18 cellular contexts compared by ENCODE assay signal in genomic region chr1:201789245-201789644, GRCh38. TPM values are rescaled to one million over a fixed set of nuclear protein-coding genes. Genes with fewer than 3 reads are reported as not detected.
DNase-seq lines count a peak whose midpoint lies in the region; ATAC-seq and TF ChIP-seq lines count a peak whose summit lies in the region.
"Had no signal": no experiment of that assay in that cellular context is flagged by ENCODE, and none has a peak within 500 bp of the region (broad histone marks: within the 10 kb centered on the region; RNA-seq: fewer than 3 reads in every experiment).

No MANE protein-coding gene starts in this region.

- no peak overlapping the region for H3K18ac ChIP-seq in neuronal stem cell (ENCODE audit: low read length)

- H2BK120ac ChIP-seq in neuronal stem cell (ENCODE audit: low read depth, low read length): no peak overlapping the region

- H3K9ac ChIP-seq in neuronal stem cell (ENCODE audit: low read depth, low read length, poor library complexity): no peak overlapping the region

- no peaks in the 10 kb centered on the region for H3K79me2 ChIP-seq in GM23338 (replicated peaks; ENCODE audit: insufficient read depth)

- no peak overlapping the region for H3K14ac ChIP-seq in neuronal stem cell (ENCODE audit: low read length)

- no peak overlapping the region for H3K4me2 ChIP-seq in neuronal stem cell (ENCODE audit: insufficient read depth, low read length, poor library complexity, severe bottlenecking)
- no peak overlapping the region for H3K4me2 ChIP-seq in GM23338

- H3K23ac ChIP-seq in neuronal stem cell (ENCODE audit: low read depth, low read length, poor library complexity): no peak overlapping the region

- H3K27ac Mint-ChIP-seq in GM23338: no peak overlapping the region
- H3K27ac Mint-ChIP-seq: activated CD4-positive, alpha-beta T cell treated with anti-CD3 and anti-CD28 coated beads for 36 hours; activated CD8-positive, alpha-beta memory T cell treated with anti-CD3 and anti-CD28 coated beads, Interleukin-2, amount 10 ng/mL, durations not matched to agents 7 days and 5 days had no signal

- no peak overlapping the region for H2BK12ac ChIP-seq in neuronal stem cell (ENCODE audit: low read length)

- no peaks in the 10 kb centered on the region for H3K4me1 Mint-ChIP-seq in GM23338

- H2BK5ac ChIP-seq in neuronal stem cell (ENCODE audit: low read length): no peak overlapping the region

- no peak for TF ChIP-seq CTCF in RWPE1 (conservative IDR thresholded peaks at IDR 0.05; ENCODE audit: low read depth)
- TF ChIP-seq CTCF in transverse colon (IDR thresholded peaks at IDR 0.05): no peak
- TF ChIP-seq CTCF in GM23338 (conservative IDR thresholded peaks at IDR 0.05; ENCODE audit: low read depth in 2 of 2): no peak

- in situ Hi-C loops in transverse colon (cut with MboI; ENCODE audit: low pct_ligation_motif_present in 1 of 4, low pct_unique_long_range_greater_than_20kb in 1 of 4, low sequenced_read_pairs in 3 of 4): loop anchor here (5.0 to 25.0 kb wide), 6 partner anchors 74 to 234 kb away; no protein-coding TSS in a partner anchor

- H3K36me3 ChIP-seq in neuronal stem cell (replicated peaks in 1 of 2; ENCODE audit: control insufficient read depth in 2 of 2, insufficient read depth in 2 of 2, low read length in 2 of 2) (peaks cover 81 to 96% of the 10 kb centered on the region in 2 donors), transverse colon (peaks cover 0 to 12% (median 2%) of the 10 kb centered on the region in 4 donors), GM23338 (ENCODE audit: insufficient read depth) (peaks cover 10% of the 10 kb centered on the region)

- H3K9me3 Mint-ChIP-seq in GM23338: no peaks in the 10 kb centered on the region
- H3K9me3 Mint-ChIP-seq: naive B cell had no signal

- no CpG with 5 or more reads among the region's 5 CpGs for WGBS in neuronal stem cell (ENCODE audit: extremely low coverage in 2 of 2, insufficient read length in 2 of 2, insufficient replicate concordance in 1 of 2), 2 donors
- 95 to 100% methylated on average over 2 to 5 of the region's 5 CpGs for WGBS in transverse colon (ENCODE audit: low coverage in 1 of 2), 2 donors

- no peak overlapping the region for H2BK15ac ChIP-seq in neuronal stem cell (ENCODE audit: low read length)

- peaks cover 4% of the 10 kb centered on the region for H3K79me1 ChIP-seq in neuronal stem cell (ENCODE audit: low read depth, low read length)

- intact Hi-C loops in transverse colon (cut with DNase I; ENCODE audit: low total_unique reads): no loop called here

- H2AFZ ChIP-seq in neuronal stem cell (ENCODE audit: low read length): no peak overlapping the region
- H2AFZ ChIP-seq in GM23338: no peak overlapping the region

- H4K91ac ChIP-seq in neuronal stem cell (ENCODE audit: low read depth, low read length, poor library complexity): no peak overlapping the region

- H3K4me1 ChIP-seq in neuronal stem cell (ENCODE audit: control insufficient read depth in 2 of 2, insufficient read depth in 1 of 2, low read depth in 1 of 2, low read length in 2 of 2): peaks cover 0 to 2% of the 10 kb centered on the region in 2 donors
- H3K4me1 ChIP-seq in transverse colon: peaks cover 13 to 33% (median 22%) of the 10 kb centered on the region in 4 donors
- H3K4me1 ChIP-seq in GM23338 (ENCODE audit: insufficient read depth): no peaks in the 10 kb centered on the region

- H3K4me3 ChIP-seq in neuronal stem cell (ENCODE audit: low read length in 2 of 2) (no peak overlapping the region), transverse colon (no peak overlapping the region), GM23338 (no peak overlapping the region)
- H3K4me3 ChIP-seq: K562 had no signal

- no peaks in the 10 kb centered on the region for H3K9me3 ChIP-seq in neuronal stem cell (replicated peaks in 1 of 2; ENCODE audit: control insufficient read depth in 2 of 2, insufficient read depth in 1 of 2, low read depth in 1 of 2, low read length in 2 of 2)
- no peaks in the 10 kb centered on the region for H3K9me3 ChIP-seq in transverse colon

- no peak overlapping the region for H4K8ac ChIP-seq in neuronal stem cell (ENCODE audit: low read depth, low read length)

- H3K27me3 Mint-ChIP-seq in GM23338 (ENCODE audit: insufficient read depth, low read depth, poor library complexity): peaks cover 5% of the 10 kb centered on the region
- H3K27me3 Mint-ChIP-seq: activated CD4-positive, alpha-beta T cell treated with anti-CD3 and anti-CD28 coated beads for 36 hours; naive B cell had no signal

- no peak overlapping the region for H3K4ac ChIP-seq in neuronal stem cell (ENCODE audit: low read length)

- ATAC-seq in GM23338 (no peak), GM19397 (IDR thresholded peaks at IDR 0.05; ENCODE audit: unreplicated experiment) (no peak)
- ATAC-seq: activated CD4-positive, alpha-beta T cell treated with anti-CD3 and anti-CD28 coated beads for 36 hours; activated CD8-positive, alpha-beta memory T cell treated with anti-CD3 and anti-CD28 coated beads, Interleukin-2, amount 10 ng/mL, durations not matched to agents 7 days and 5 days; K562 had no signal

- H3K4me3 Mint-ChIP-seq in GM23338: no peak overlapping the region
- H3K4me3 Mint-ChIP-seq: activated CD4-positive, alpha-beta T cell treated with anti-CD3 and anti-CD28 coated beads for 36 hours; activated CD8-positive, alpha-beta memory T cell treated with anti-CD3 and anti-CD28 coated beads, Interleukin-2, amount 10 ng/mL, durations not matched to agents 7 days and 5 days; naive B cell had no signal

- POLR2A ChIA-PET in RWPE1 (lab: Yijun Ruan, JAX; ENCODE audit: low non-redundant PET): no interaction called here

- no peak for TF ChIP-seq EP300 in transverse colon (IDR thresholded peaks at IDR 0.05; ENCODE audit: low read depth)

- H3F3A ChIP-seq in GM23338 (replicated peaks; ENCODE audit: low read depth): no peaks in the 10 kb centered on the region

- H3K27ac ChIP-seq in RWPE1: peak overlapping the region; percentile 49
- peak overlapping the region; percentile 99 for H3K27ac ChIP-seq in caudate nucleus (ENCODE audit: low read depth, low read length)
- peak overlapping the region; percentile 20 for H3K27ac ChIP-seq in neuronal stem cell (replicated peaks; ENCODE audit: low read length)
- peak overlapping the region; percentile 13 to 81 (median 64) for H3K27ac ChIP-seq in transverse colon
- no peak overlapping the region for H3K27ac ChIP-seq in GM23338 (ENCODE audit: low read depth)
- H3K27ac ChIP-seq: HL-60 had no signal

- H3K36me3 Mint-ChIP-seq in GM23338 (ENCODE audit: low read depth): peaks cover 75% of the 10 kb centered on the region
- H3K36me3 Mint-ChIP-seq: activated CD8-positive, alpha-beta memory T cell treated with anti-CD3 and anti-CD28 coated beads, Interleukin-2, amount 10 ng/mL, durations not matched to agents 7 days and 5 days had no signal

- DNase-seq in RWPE1 (ENCODE audit: low spot score): no peak
- no peak for DNase-seq in caudate nucleus (lab: John Stamatoyannopoulos, UW)
- DNase-seq in neuronal stem cell (ENCODE audit: low spot score): no peak
- DNase-seq in transverse colon: no peak
- no peak for DNase-seq in GM23338 (ENCODE audit: low spot score)
- DNase-seq in NCI-H526 (lab: John Stamatoyannopoulos, UW): no peak
- DNase-seq: activated CD4-positive, alpha-beta T cell treated with anti-CD3 and anti-CD28 coated beads for 36 hours; activated CD8-positive, alpha-beta memory T cell treated with anti-CD3 and anti-CD28 coated beads, Interleukin-2, amount 10 ng/mL, durations not matched to agents 7 days and 5 days; activated effector memory CD4-positive, alpha-beta T cell treated with anti-CD3 and anti-CD28 coated beads, Interleukin-2, amount 50 U/mL, for 16 hours; amygdala; C1 segment of cervical spinal cord; erythroblast; glutamatergic neuron; naive B cell; NCI-H82 had no signal

- H2AK5ac ChIP-seq in neuronal stem cell (ENCODE audit: low read depth, low read length): no peak overlapping the region

- CTCF ChIA-PET in RWPE1 (lab: Yijun Ruan, JAX): interaction anchor here (0.6 to 9.9 kb wide), 4 partner anchors 15 to 229 kb away, joined by 3 to 351 read pairs (median 4); no protein-coding TSS in a partner anchor

- H3K9me2 ChIP-seq in GM23338 (ENCODE audit: insufficient read depth): no peaks in the 10 kb centered on the region

- H3K27me3 ChIP-seq in neuronal stem cell (ENCODE audit: control insufficient read depth in 3 of 3, insufficient read depth in 3 of 3, low read depth in 1 of 3, low read length in 3 of 3) (no peaks in the 10 kb centered on the region), transverse colon (no peaks in the 10 kb centered on the region), GM23338 (ENCODE audit: insufficient read depth) (no peaks in the 10 kb centered on the region)

- no peaks in the 10 kb centered on the region for H4K20me1 ChIP-seq in GM23338 (replicated peaks; ENCODE audit: insufficient read depth)

- TF ChIP-seq POLR2A in transverse colon (IDR thresholded peaks at IDR 0.05): no peak

TF ChIP-seq in GM23338, 12 proteins besides CTCF, POLR2A, EP300 and RAD21 (continues in another document):
- no peak for TF ChIP-seq ETS1 (IDR thresholded peaks at IDR 0.05)
- no peak for TF ChIP-seq EZH2phosphoT487 (IDR thresholded peaks at IDR 0.05; ENCODE audit: unreplicated experiment)

RNA-seq across cellular contexts. Expression of gene IPO9, which starts 39.7 kb away (rescaled TPM):
- polyA plus RNA-seq in neuronal stem cell (2013, experiment 1 of 2): 67.4 TPM
- polyA plus RNA-seq in neuronal stem cell (2013, experiment 2 of 2): 68.8 TPM
- 10 to 100 TPM in 1 of 4 donors, 1 to 10 TPM in 3; 2.0 to 13.0 (median 7.9) TPM for total RNA-seq in transverse colon
- total RNA-seq in GM23338 (2014; rRNA removed; shearing (Covaris generic)): 41.1 and 47.6 TPM in 2 replicates
- 70.8 and 87.4 TPM in 2 replicates for polyA plus RNA-seq in GM23338 (2016; fragmentation: Nextera tagmentation; extraction: Ambion mirVana)
